Comparison of ENCODE assay signal across 9 cellular contexts in the genomic region with DNA sequence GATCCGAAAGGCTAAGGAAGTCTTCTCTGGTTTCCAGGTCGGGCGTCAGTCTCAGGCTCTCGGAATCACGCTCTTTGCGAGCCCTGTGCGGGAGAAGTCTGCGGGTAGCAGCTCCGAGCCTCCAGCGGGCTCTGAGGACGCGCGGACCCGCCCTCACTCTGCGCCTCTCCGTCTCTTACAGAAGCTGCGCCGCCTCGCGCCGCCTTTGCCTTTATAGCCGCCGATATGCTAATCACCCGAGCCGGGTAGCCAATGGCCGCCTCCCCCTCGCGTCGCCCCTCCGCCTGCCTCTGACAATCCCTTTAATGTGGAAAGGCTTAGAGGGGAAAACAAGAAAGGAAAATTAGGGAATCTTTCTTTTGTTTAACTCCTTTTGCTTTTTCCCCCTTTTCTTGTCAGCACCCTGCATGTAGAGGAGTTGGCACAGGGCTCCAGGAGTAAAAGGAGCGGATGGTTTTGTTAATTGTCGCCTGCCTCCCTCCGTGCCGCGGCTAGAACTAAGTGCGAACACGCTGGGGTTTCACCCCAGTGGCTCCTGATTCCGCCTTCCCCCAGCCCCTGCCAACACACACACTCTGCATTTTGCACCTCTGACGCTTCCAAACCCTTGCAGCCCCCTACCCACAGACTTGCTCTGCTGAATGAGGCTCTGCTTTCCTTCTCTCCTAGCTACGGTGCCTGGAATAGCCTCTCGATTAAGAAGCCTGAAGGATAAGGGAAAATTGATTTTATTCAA. TPM values are rescaled to one million over a fixed set of nuclear protein-coding genes. Genes with fewer than 3 reads are reported as not detected.
DNase-seq lines count a peak whose midpoint lies in the region; ATAC-seq, FAIRE-seq and TF ChIP-seq lines count a peak whose summit lies in the region.
"Had no signal": no experiment of that assay in that cellular context is flagged by ENCODE, and none has a peak within 500 bp of the region (broad histone marks: within the 10 kb centered on the region; RNA-seq: fewer than 3 reads in every experiment).

A gene with protein sequence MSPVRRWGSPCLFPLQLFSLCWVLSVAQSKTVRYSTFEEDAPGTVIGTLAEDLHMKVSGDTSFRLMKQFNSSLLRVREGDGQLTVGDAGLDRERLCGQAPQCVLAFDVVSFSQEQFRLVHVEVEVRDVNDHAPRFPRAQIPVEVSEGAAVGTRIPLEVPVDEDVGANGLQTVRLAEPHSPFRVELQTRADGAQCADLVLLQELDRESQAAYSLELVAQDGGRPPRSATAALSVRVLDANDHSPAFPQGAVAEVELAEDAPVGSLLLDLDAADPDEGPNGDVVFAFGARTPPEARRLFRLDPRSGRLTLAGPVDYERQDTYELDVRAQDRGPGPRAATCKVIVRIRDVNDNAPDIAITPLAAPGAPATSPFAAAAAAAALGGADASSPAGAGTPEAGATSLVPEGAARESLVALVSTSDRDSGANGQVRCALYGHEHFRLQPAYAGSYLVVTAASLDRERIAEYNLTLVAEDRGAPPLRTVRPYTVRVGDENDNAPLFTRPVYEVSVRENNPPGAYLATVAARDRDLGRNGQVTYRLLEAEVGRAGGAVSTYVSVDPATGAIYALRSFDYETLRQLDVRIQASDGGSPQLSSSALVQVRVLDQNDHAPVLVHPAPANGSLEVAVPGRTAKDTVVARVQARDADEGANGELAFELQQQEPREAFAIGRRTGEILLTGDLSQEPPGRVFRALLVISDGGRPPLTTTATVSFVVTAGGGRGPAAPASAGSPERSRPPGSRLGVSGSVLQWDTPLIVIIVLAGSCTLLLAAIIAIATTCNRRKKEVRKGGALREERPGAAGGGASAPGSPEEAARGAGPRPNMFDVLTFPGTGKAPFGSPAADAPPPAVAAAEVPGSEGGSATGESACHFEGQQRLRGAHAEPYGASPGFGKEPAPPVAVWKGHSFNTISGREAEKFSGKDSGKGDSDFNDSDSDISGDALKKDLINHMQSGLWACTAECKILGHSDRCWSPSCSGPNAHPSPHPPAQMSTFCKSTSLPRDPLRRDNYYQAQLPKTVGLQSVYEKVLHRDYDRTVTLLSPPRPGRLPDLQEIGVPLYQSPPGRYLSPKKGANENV (minus strand): TSS at position 186 of the 736 bp plus-strand sequence. CDS start 204 bp downstream, outside the sequence.

- peaks cover 0 to 22% (median 16%) of the 10 kb centered on the region in 3 donors for H3K36me3 Mint-ChIP-seq in naive thymus-derived CD8-positive, alpha-beta T cell

- H3K4me3 Mint-ChIP-seq in naive thymus-derived CD8-positive, alpha-beta T cell = peak within 1 kb of the TSS in 8 of 10 donors; percentile 30 to 80 (median 58)

- POLR2A ChIA-PET in naive thymus-derived CD8-positive, alpha-beta T cell (lab: Charles Lee) = no interaction called here

- no peak for FAIRE-seq in GM19239 (lab: Jason Lieb, UNC)

- H3K9me3 Mint-ChIP-seq in naive thymus-derived CD8-positive, alpha-beta T cell = peaks cover 0 to 17% (median 5%) of the 10 kb centered on the region in 9 donors

- H3K4me1 Mint-ChIP-seq in naive thymus-derived CD8-positive, alpha-beta T cell = peaks cover 12 to 38% (median 28%) of the 10 kb centered on the region in 4 donors

- TF ChIP-seq CTCF in GM10266 (IDR thresholded peaks at IDR 0.05; ENCODE audit: control insufficient read depth, insufficient read depth, low read depth, missing control alignments) = no peak

- no peak within 1 kb of the TSS for H3K27ac Mint-ChIP-seq in naive thymus-derived CD8-positive, alpha-beta T cell

- no peak for ATAC-seq in naive thymus-derived CD8-positive, alpha-beta T cell
- no peak for ATAC-seq in HG02970 (IDR thresholded peaks at IDR 0.05; ENCODE audit: low FRiP score, unreplicated experiment)
- no peak for ATAC-seq in GM21576 (IDR thresholded peaks at IDR 0.05; ENCODE audit: unreplicated experiment)

- peaks cover 32 to 76% (median 59%) of the 10 kb centered on the region in 5 donors for H3K27me3 Mint-ChIP-seq in naive thymus-derived CD8-positive, alpha-beta T cell

- DNase-seq in DMS153 (lab: John Stamatoyannopoulos, UW) (peak; percentile 88), NCI-H2081 treated with DMSO at 0.1 percent for 48 hours (lab: John Stamatoyannopoulos, UW) (peak; percentile 56), amygdala (lab: John Stamatoyannopoulos, UW) (peak in 48 of 56 donors; percentile 8 to 84 (median 52)), GM10266 (ENCODE audit: extremely low spot score) (no peak), GM19239 (ENCODE audit: insufficient read length, low spot score) (no peak)
- DNase-seq in naive thymus-derived CD8-positive, alpha-beta T cell = no peak
- DNase-seq: activated gamma-delta T cell had no signal

RNA-seq across cellular contexts. Expression of the gene that starts here (rescaled TPM):
- total RNA-seq in naive thymus-derived CD8-positive, alpha-beta T cell = not detected
- polyA plus RNA-seq in naive thymus-derived CD8-positive, alpha-beta T cell = not detected

Comparison
In these comparisons a context has a peak if more than half of its experiments do, and no peak if none do; other contexts are left out.
1. DNase-seq: peak in DMS153 (single experiment), NCI-H2081 treated with DMSO at 0.1 percent for 48 hours (single experiment) and amygdala (48 of 56); none in naive thymus-derived CD8-positive, alpha-beta T cell (0 of 10), GM10266 (single experiment) and GM19239 (single experiment).